1 cellular context compared by ENCODE assay signal in the genomic region with DNA sequence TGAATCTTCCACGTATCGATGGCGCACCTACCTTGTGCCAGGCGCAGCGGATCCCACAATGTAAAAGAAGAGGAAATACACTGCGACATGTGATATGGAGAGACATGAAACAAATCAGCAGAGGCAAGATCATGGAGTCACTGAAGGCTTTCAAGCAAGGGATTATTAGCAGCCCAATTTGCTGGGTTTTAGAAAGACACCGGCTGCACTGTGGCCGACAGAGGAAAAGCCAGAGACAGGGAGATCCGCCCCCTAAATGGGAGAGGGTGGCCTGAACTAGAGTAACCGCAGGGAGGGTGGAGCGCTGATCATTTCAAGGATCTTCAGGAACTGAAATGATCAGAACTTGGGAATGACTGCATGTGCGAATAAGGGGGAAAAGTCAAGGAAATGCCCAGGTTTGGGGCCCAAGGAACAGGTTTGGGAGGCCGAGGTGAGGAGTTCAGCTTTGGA.
TF ChIP-seq lines count a peak whose summit lies in the region.

No MANE protein-coding gene starts in this region.

TF ChIP-seq in H1, 55 proteins besides CTCF, POLR2A, EP300 and RAD21:
- TF ChIP-seq FOSL1 (IDR thresholded peaks at IDR 0.05; ENCODE audit: insufficient read depth, low read depth, low read length), result no peak
- no peak for TF ChIP-seq CBX8 (IDR thresholded peaks at IDR 0.05; ENCODE audit: borderline replicate concordance, low read depth, low read length)
- TF ChIP-seq RBBP5 (IDR thresholded peaks at IDR 0.05; ENCODE audit: borderline replicate concordance, low read depth, low read length), result no peak
- TF ChIP-seq CREB1 (IDR thresholded peaks at IDR 0.05), result no peak
- no peak for TF ChIP-seq NRF1 (IDR thresholded peaks at IDR 0.05; ENCODE audit: low read depth, low read length)
- TF ChIP-seq MAFK (IDR thresholded peaks at IDR 0.05; ENCODE audit: low read depth, low read length), result no peak
- TF ChIP-seq SP4 (IDR thresholded peaks at IDR 0.05; ENCODE audit: low read length), result no peak
